Comparison of ENCODE assay signal across 13 cellular contexts in genomic region chr19:30236587-30236986, GRCh38.
"Had no signal": no experiment of that assay in that cellular context is flagged by ENCODE, and none has a peak within 500 bp of the region (broad histone marks: within the 10 kb centered on the region; RNA-seq: fewer than 3 reads in every experiment).

No MANE protein-coding gene starts in this region.

- H3K9ac ChIP-seq: parathyroid adenoma had no signal

- H2AFZ ChIP-seq: parathyroid adenoma had no signal

- H3K27me3 ChIP-seq: foreskin keratinocyte, right lobe of liver had no signal

- H3K4me1 ChIP-seq: foreskin keratinocyte, parathyroid adenoma, psoas muscle, right lobe of liver had no signal

- H3K36me3 ChIP-seq: esophagus squamous epithelium, right lobe of liver, thoracic aorta had no signal

- ATAC-seq: foreskin keratinocyte; left colon; psoas muscle; right lobe of liver; stimulated activated effector memory CD8-positive, alpha-beta T cell treated with anti-CD3 and anti-CD28 coated beads, Interleukin-12 subunit alpha, Interleukin-12 subunit beta, amount 100 ng/mL, for 72 hours; stimulated activated naive CD8-positive, alpha-beta T cell treated with anti-CD3 and anti-CD28 coated beads, Interleukin-15, amount 100 ng/mL, for 72 hours had no signal

- H3K9me3 ChIP-seq: esophagus squamous epithelium, psoas muscle, right lobe of liver, thoracic aorta had no signal

- H3K27ac ChIP-seq: foreskin keratinocyte, parathyroid adenoma, psoas muscle, right lobe of liver, thoracic aorta had no signal

- DNase-seq: esophagus squamous epithelium; foreskin keratinocyte; left colon; naive B cell; psoas muscle; right lobe of liver; stimulated activated CD4-positive, alpha-beta T cell treated with anti-CD3 and anti-CD28 coated beads, Interleukin-4, amount 100 ng/mL, for 1 hour; stimulated activated CD8-positive, alpha-beta memory T cell treated with anti-CD3 and anti-CD28 coated beads, Interleukin-4, amount 100 ng/mL, for 48 hours; stimulated activated naive CD8-positive, alpha-beta T cell treated with anti-CD3 and anti-CD28 coated beads, Interleukin-15, amount 100 ng/mL, for 72 hours; trophoblast cell had no signal

- H3K4me3 ChIP-seq: psoas muscle, right lobe of liver, thoracic aorta had no signal

- H3K79me2 ChIP-seq: parathyroid adenoma had no signal
